17 cellular contexts compared by ENCODE assay signal in genomic region chr18:7592305-7593071, GRCh38. TPM values are rescaled to one million over a fixed set of nuclear protein-coding genes. Genes with fewer than 3 reads are reported as not detected.
DNase-seq lines count a peak whose midpoint lies in the region; ATAC-seq and TF ChIP-seq lines count a peak whose summit lies in the region.
"Had no signal": no experiment of that assay in that cellular context is flagged by ENCODE, and none has a peak within 500 bp of the region (broad histone marks: within the 10 kb centered on the region; RNA-seq: fewer than 3 reads in every experiment).

No MANE protein-coding gene starts in this region.

- ATAC-seq in Right ventricle myocardium inferior = peak; percentile 37
- peak; percentile 17 for ATAC-seq in upper lobe of right lung
- ATAC-seq: activated CD8-positive, alpha-beta memory T cell treated with anti-CD3 and anti-CD28 coated beads, Interleukin-2, amount 10 ng/mL, durations not matched to agents 7 days and 5 days had no signal

- H3K9me3 Mint-ChIP-seq in brain = peaks cover 0 to 5% (median 0%) of the 10 kb centered on the region in 5 experiments

- H3K27me3 Mint-ChIP-seq in brain = peaks cover 5% of the 10 kb centered on the region
- H3K27me3 Mint-ChIP-seq: activated CD8-positive, alpha-beta memory T cell treated with anti-CD3 and anti-CD28 coated beads, Interleukin-2, amount 10 ng/mL, durations not matched to agents 7 days and 5 days had no signal

- H3K4me3 ChIP-seq in right atrium auricular region = no peak overlapping the region
- H3K4me3 ChIP-seq in upper lobe of right lung = no peak overlapping the region
- H3K4me3 ChIP-seq: esophagus squamous epithelium had no signal

- H3K9me3 ChIP-seq in right atrium auricular region = no peaks in the 10 kb centered on the region
- H3K9me3 ChIP-seq in upper lobe of right lung = no peaks in the 10 kb centered on the region
- H3K9me3 ChIP-seq: esophagus squamous epithelium had no signal

- H3K36me3 ChIP-seq in right atrium auricular region = no peaks in the 10 kb centered on the region
- no peaks in the 10 kb centered on the region for H3K36me3 ChIP-seq in upper lobe of right lung
- H3K36me3 ChIP-seq: esophagus squamous epithelium had no signal

- TF ChIP-seq CTCF in right atrium auricular region (IDR thresholded peaks at IDR 0.05) (peak in 1 of 2 donors; percentile 25), brain (conservative IDR thresholded peaks at IDR 0.05) (peak in 1 of 2 experiments; percentile 36), upper lobe of right lung (IDR thresholded peaks at IDR 0.05) (no peak)

- no peak overlapping the region for H3K27ac ChIP-seq in right atrium auricular region
- no peak overlapping the region for H3K27ac ChIP-seq in upper lobe of right lung
- H3K27ac ChIP-seq: esophagus squamous epithelium had no signal

- intact Hi-C loops in Right ventricle myocardium inferior (cut with DNase I) = no loop called here
- intact Hi-C loops in upper lobe of right lung (cut with DNase I) = no loop called here

- H3K4me1 ChIP-seq in right atrium auricular region = peaks cover 0 to 32% of the 10 kb centered on the region in 2 donors
- peaks cover 14% of the 10 kb centered on the region for H3K4me1 ChIP-seq in upper lobe of right lung

- peak overlapping the region in 4 of 5 experiments; percentile 22 to 60 (median 48) for H3K4me3 Mint-ChIP-seq in brain
- H3K4me3 Mint-ChIP-seq: activated CD8-positive, alpha-beta memory T cell treated with anti-CD3 and anti-CD28 coated beads, Interleukin-2, amount 10 ng/mL, durations not matched to agents 7 days and 5 days had no signal

- peak overlapping the region in 3 of 5 experiments; percentile 10 to 91 (median 74) for H3K27ac Mint-ChIP-seq in brain
- H3K27ac Mint-ChIP-seq: activated CD8-positive, alpha-beta memory T cell treated with anti-CD3 and anti-CD28 coated beads, Interleukin-2, amount 10 ng/mL, durations not matched to agents 7 days and 5 days had no signal

- no peaks in the 10 kb centered on the region for H3K27me3 ChIP-seq in right atrium auricular region
- no peaks in the 10 kb centered on the region for H3K27me3 ChIP-seq in upper lobe of right lung
- H3K27me3 ChIP-seq: esophagus squamous epithelium had no signal

- peaks cover 76% of the 10 kb centered on the region for H3K4me1 Mint-ChIP-seq in brain
- H3K4me1 Mint-ChIP-seq: activated CD8-positive, alpha-beta memory T cell treated with anti-CD3 and anti-CD28 coated beads, Interleukin-2, amount 10 ng/mL, durations not matched to agents 7 days and 5 days had no signal

- no peaks in the 10 kb centered on the region for H3K36me3 Mint-ChIP-seq in brain
- H3K36me3 Mint-ChIP-seq: activated CD8-positive, alpha-beta memory T cell treated with anti-CD3 and anti-CD28 coated beads, Interleukin-2, amount 10 ng/mL, durations not matched to agents 7 days and 5 days had no signal

- DNase-seq in Right ventricle myocardium inferior (ENCODE audit: missing footprints) (no peak), right atrium auricular region (ENCODE audit: low spot score) (no peak), iPS-NIHi7 (ENCODE audit: extremely low spot score) (peak; percentile 48), upper lobe of right lung (no peak), NCI-H345 (lab: John Stamatoyannopoulos, UW) (no peak), GDM1 (lab: John Stamatoyannopoulos, UW) (no peak)
- DNase-seq in effector CD8-positive, alpha-beta T cell (lab: John Stamatoyannopoulos, UW) = no peak
- DNase-seq: activated CD8-positive, alpha-beta memory T cell treated with anti-CD3 and anti-CD28 coated beads, Interleukin-2, amount 10 ng/mL, durations not matched to agents 7 days and 5 days; activated naive CD4-positive, alpha-beta T cell treated with anti-CD3 and anti-CD28 coated beads, Interleukin-2, amount 50 U/mL, for 16 hours; Calu3; cerebellar nuclear complex; esophagus squamous epithelium; NCI-H1105; NCI-H510A; occipital lobe; stimulated activated CD4-positive, alpha-beta T cell treated with anti-CD3 and anti-CD28 coated beads, Interleukin-15, amount 100 ng/mL, for 24 hours had no signal

RNA-seq across cellular contexts. Expression of gene PTPRM, which starts 25.4 kb away (rescaled TPM):
- total RNA-seq in Right ventricle myocardium inferior = 102 TPM
- total RNA-seq in right atrium auricular region = 100 to 1,000 TPM in 1 of 2 donors, 10 to 100 TPM in 1; 80.1 to 106 TPM
- polyA plus RNA-seq in brain (ENCODE audit: insufficient read depth, low read depth, low replicate concordance) = 11.6 TPM
- total RNA-seq in upper lobe of right lung = 99.3 TPM
